Comparison of ENCODE assay signal across 19 cellular contexts in the genomic region with DNA sequence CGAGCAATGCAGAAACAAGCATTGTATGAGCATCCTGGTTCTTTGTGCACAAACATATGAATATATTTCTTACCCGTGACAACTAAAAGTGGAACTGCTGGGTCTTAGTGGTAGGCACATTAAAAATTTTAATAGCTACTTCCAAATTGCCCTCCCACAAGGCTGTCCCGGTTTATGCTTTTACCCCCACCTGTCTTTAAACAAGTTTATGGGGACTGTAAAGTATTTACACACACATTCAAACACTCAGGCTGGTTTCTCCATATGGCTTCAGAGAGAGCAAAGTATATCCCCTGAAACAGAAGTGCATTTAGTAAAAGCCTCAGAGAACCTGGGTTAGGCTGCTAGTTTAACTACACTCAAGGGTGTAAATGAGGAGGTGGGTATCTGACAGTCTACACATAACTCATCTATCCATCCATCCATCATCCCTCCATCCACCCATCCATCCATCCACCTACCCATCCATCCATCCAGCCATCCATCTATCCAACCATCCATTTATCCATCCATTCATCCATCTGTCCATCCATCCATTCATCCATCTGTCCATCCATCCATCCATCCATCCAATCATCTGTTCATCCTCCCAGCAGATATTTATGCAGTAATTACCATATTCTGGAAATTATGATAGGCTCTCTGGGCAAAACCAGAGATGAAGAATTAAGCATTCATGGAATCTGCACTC.
DNase-seq lines count a peak whose midpoint lies in the region; ATAC-seq and TF ChIP-seq lines count a peak whose summit lies in the region.
"Had no signal": no experiment of that assay in that cellular context is flagged by ENCODE, and none has a peak within 500 bp of the region (broad histone marks: within the 10 kb centered on the region; RNA-seq: fewer than 3 reads in every experiment).

No MANE protein-coding gene starts in this region.

- ATAC-seq in IMR-90 (ENCODE audit: low read depth) (no peak), body of pancreas (no peak)
- ATAC-seq: HCT116 had no signal

- TF ChIP-seq RAD21 in IMR-90 (IDR thresholded peaks at IDR 0.05; ENCODE audit: low read length): no peak

- no peak overlapping the region; the same call in 1 of the 2 replicates for H3K56ac ChIP-seq in IMR-90 (ENCODE audit: extremely low read depth, insufficient read depth, low read length)

- TF ChIP-seq CTCF in 22Rv1 (IDR thresholded peaks at IDR 0.05) (no peak), IMR-90 (conservative IDR thresholded peaks at IDR 0.05; ENCODE audit: low read depth, low read length) (no peak), body of pancreas (IDR thresholded peaks at IDR 0.05) (no peak), osteoblast (IDR thresholded peaks at IDR 0.05; ENCODE audit: extremely low read depth, low read depth, low read length) (no peak), GM20000 (IDR thresholded peaks at IDR 0.05; ENCODE audit: extremely low read depth, missing control alignments) (no peak)

- no peak overlapping the region for H2BK20ac ChIP-seq in IMR-90 (ENCODE audit: low read depth, low read length)

- H3K27me3 ChIP-seq in IMR-90 (ENCODE audit: control insufficient read depth, insufficient read depth, low read length) (no peaks in the 10 kb centered on the region; the same call in 1 of the 2 replicates), body of pancreas (no peaks in the 10 kb centered on the region), osteoblast (ENCODE audit: insufficient read depth, low read length) (peaks cover 4% of the 10 kb centered on the region)

- no peak for TF ChIP-seq POLR2A in IMR-90 (IDR thresholded peaks at IDR 0.05; ENCODE audit: low read depth, low read length)
- no peak for TF ChIP-seq POLR2A in body of pancreas (IDR thresholded peaks at IDR 0.05)

- no peak overlapping the region for H3K23ac ChIP-seq in IMR-90 (ENCODE audit: low read depth, low read length)

- H3K4me1 ChIP-seq in IMR-90 (ENCODE audit: control insufficient read depth, insufficient read depth, low read length) (no peaks in the 10 kb centered on the region), body of pancreas (peaks cover 85% of the 10 kb centered on the region), osteoblast (ENCODE audit: insufficient read depth, low read length) (no peaks in the 10 kb centered on the region)
- H3K4me1 ChIP-seq: Caco-2 had no signal

- DNase-seq in IMR-90 (no peak), body of pancreas (no peak), osteoblast (ENCODE audit: insufficient read length, low spot score, missing footprints) (no peak), NCI-H1048 (lab: John Stamatoyannopoulos, UW) (no peak), NCI-H128 (lab: John Stamatoyannopoulos, UW; ENCODE audit: unreplicated experiment) (no peak), retina (no peak), GM20000 (ENCODE audit: low spot score) (no peak)
- DNase-seq: Caco-2, DMS79, GM23248, KG1, MM.1S, NCI-H1436, NCI-H2029 treated with DMSO at 0.1 percent for 48 hours, NCI-H510A, NCI-H82, SHP77 treated with DMSO at 0.1 percent for 48 hours had no signal

- H3K79me2 ChIP-seq in osteoblast (ENCODE audit: insufficient read depth, low read length): no peaks in the 10 kb centered on the region

- no peaks in the 10 kb centered on the region for H3K9me3 ChIP-seq in IMR-90 (ENCODE audit: control insufficient read depth, insufficient read depth, low read length)
- no peaks in the 10 kb centered on the region for H3K9me3 ChIP-seq in body of pancreas
- no peaks in the 10 kb centered on the region for H3K9me3 ChIP-seq in osteoblast (ENCODE audit: low read depth, low read length)
- H3K9me3 ChIP-seq: Caco-2 had no signal

- H3K27ac ChIP-seq in 22Rv1 (peak overlapping the region; percentile 25), IMR-90 (ENCODE audit: insufficient read depth, low read length) (no peak overlapping the region), body of pancreas (peak overlapping the region; percentile 58 to 84 (median 72)), osteoblast (ENCODE audit: low read depth, low read length) (no peak overlapping the region)
- H3K27ac ChIP-seq: GM23248 had no signal

- H3K4me2 ChIP-seq in IMR-90 (ENCODE audit: low read depth, low read length) (no peak overlapping the region), osteoblast (ENCODE audit: insufficient read depth, low read length) (no peak overlapping the region)

- H2BK120ac ChIP-seq in IMR-90 (ENCODE audit: low read depth, low read length): no peak overlapping the region

- no peak overlapping the region for H3K4ac ChIP-seq in IMR-90 (ENCODE audit: low read depth, low read length)

- H3K36me3 ChIP-seq in IMR-90 (ENCODE audit: control insufficient read depth, insufficient read depth, low read length) (no peaks in the 10 kb centered on the region), body of pancreas (replicated peaks in 1 of 2; ENCODE audit: insufficient read depth in 1 of 2, low read depth in 2 of 2) (no peaks in the 10 kb centered on the region), osteoblast (ENCODE audit: insufficient read depth, low read length) (no peaks in the 10 kb centered on the region)

- no peak overlapping the region for H3K14ac ChIP-seq in IMR-90 (replicated peaks; ENCODE audit: low read depth, low read length)

- no peak overlapping the region for H2AFZ ChIP-seq in IMR-90 (replicated peaks; ENCODE audit: low read length, poor library complexity)
- peak overlapping the region; percentile 77 for H2AFZ ChIP-seq in osteoblast (ENCODE audit: low read length)

- H3K79me1 ChIP-seq in IMR-90 (ENCODE audit: low read depth in 1 of 2, low read length in 2 of 2): no peaks in the 10 kb centered on the region

- CTCF ChIA-PET in IMR-90 (lab: Yijun Ruan, JAX): no interaction called here

- no CpG with 5 or more reads among the region's 3 CpGs for WGBS in IMR-90 (ENCODE audit: extremely low coverage in 2 of 2, insufficient read length in 1 of 2), 2 experiments
- WGBS in body of pancreas, 2 donors: 87 to 89% methylated on average over 3 of the region's 3 CpGs

- H4K91ac ChIP-seq in IMR-90 (ENCODE audit: insufficient read depth, low read depth, low read length): no peak overlapping the region

- no peak overlapping the region for H2AK5ac ChIP-seq in IMR-90 (ENCODE audit: low read depth, low read length)

- no peak overlapping the region for H2AK9ac ChIP-seq in IMR-90 (replicated peaks; ENCODE audit: low read depth, low read length, poor library complexity)

- POLR2A ChIA-PET in IMR-90 (lab: Charles Lee; ENCODE audit: unreplicated experiment): no interaction called here

- no peaks in the 10 kb centered on the region for H3K9me1 ChIP-seq in IMR-90 (ENCODE audit: insufficient read depth, low read length)

- in situ Hi-C loops in IMR-90 (cut with MboI; ENCODE audit: low sequenced_read_pairs): no loop called here

- BruUV-seq in IMR-90 (replicated peaks; lab: Mats Ljungman, UMichigan): no TSS peak

- intact Hi-C loops in IMR-90 (cut with micrococcal nuclease): no loop called here
- intact Hi-C loops in body of pancreas (cut with DNase I): no loop called here

- H4K20me1 ChIP-seq in IMR-90 (ENCODE audit: insufficient read depth, low read length): no peaks in the 10 kb centered on the region
- H4K20me1 ChIP-seq in osteoblast (ENCODE audit: insufficient read depth, low read length): no peaks in the 10 kb centered on the region

- dilution Hi-C loops in IMR-90 (cut with HindIII; ENCODE audit: low sequenced_read_pairs, unreplicated experiment): no loop called here

- H4K8ac ChIP-seq in IMR-90 (ENCODE audit: low read depth in 2 of 2, low read length in 2 of 2): no peak overlapping the region

- H3K4me3 ChIP-seq in IMR-90 (ENCODE audit: insufficient read depth, low read depth, low read length) (no peak overlapping the region), body of pancreas (no peak overlapping the region), osteoblast (ENCODE audit: insufficient read depth, low read length) (no peak overlapping the region)
- H3K4me3 ChIP-seq: GM23248 had no signal

- no peak overlapping the region for H3K9ac ChIP-seq in IMR-90 (ENCODE audit: low read depth, low read length)
- H3K9ac ChIP-seq: GM23248 had no signal

- no peak overlapping the region for H2BK15ac ChIP-seq in IMR-90 (ENCODE audit: low read depth, low read length)

- no peak overlapping the region for H3K18ac ChIP-seq in IMR-90 (ENCODE audit: low read depth, low read length)

- H2BK5ac ChIP-seq in IMR-90 (ENCODE audit: low read depth, low read length, poor library complexity, severe bottlenecking): peak overlapping the region; percentile 22

- H4K5ac ChIP-seq in IMR-90 (ENCODE audit: low read depth, low read length): no peak overlapping the region

TF ChIP-seq in IMR-90, 13 proteins besides CTCF, POLR2A, EP300 and RAD21:
- TF ChIP-seq MXI1 (IDR thresholded peaks at IDR 0.05; ENCODE audit: borderline replicate concordance, low read depth, low read length) (no peak), MAZ (IDR thresholded peaks at IDR 0.05; ENCODE audit: borderline replicate concordance, low read depth, low read length) (no peak), FOS (IDR thresholded peaks at IDR 0.05; ENCODE audit: low read depth, low read length) (no peak)
TF ChIP-seq in IMR-90: peak in this region for 0.

Comparison
In these comparisons a context has a peak if more than half of its experiments do, and no peak if none do; other contexts are left out.
1. H3K27ac ChIP-seq: peak in 22Rv1 (single experiment) and body of pancreas (4 of 4); none in IMR-90 (single experiment) and osteoblast (single experiment).